In genomic region chr2:231110551-231110950, GRCh38 we compare ENCODE assay signal across 13 cellular contexts. TPM values are rescaled to one million over a fixed set of nuclear protein-coding genes. Genes with fewer than 3 reads are reported as not detected.
A peak's percentile ranks its signal among the peaks of the same experiment; 100 is the strongest.
DNase-seq lines count a peak whose midpoint lies in the region; ATAC-seq, FAIRE-seq and TF ChIP-seq lines count a peak whose summit lies in the region.
"Had no signal": no experiment of that assay in that cellular context is flagged by ENCODE, and none has a peak within 500 bp of the region (broad histone marks: within the 10 kb centered on the region; RNA-seq: fewer than 3 reads in every experiment).

No MANE protein-coding gene starts in this region.

- H3K27me3 ChIP-seq in astrocyte (ENCODE audit: insufficient read depth, low read length): no peaks in the 10 kb centered on the region
- H3K27me3 ChIP-seq in left ventricle myocardium inferior (ENCODE audit: low read depth): no peaks in the 10 kb centered on the region
- H3K27me3 ChIP-seq in Karpas-422 (ENCODE audit: low read length): no peaks in the 10 kb centered on the region

- H3K4me3 ChIP-seq in HFF-Myc (replicated peaks; ENCODE audit: low read depth, low read length) (no peak overlapping the region), astrocyte (ENCODE audit: insufficient read depth, low read depth, low read length) (no peak overlapping the region), left ventricle myocardium inferior (no peak overlapping the region), Karpas-422 (ENCODE audit: low read length) (no peak overlapping the region)

- no peak overlapping the region for H3K27ac Mint-ChIP-seq in astrocyte (ENCODE audit: unreplicated experiment)
- H3K27ac Mint-ChIP-seq in stimulated activated memory B cell treated with anti-CD40 and anti-IgM and Interleukin-4, amounts not matched to agents 10 μg/mL and 1 μg/mL and 100 μg/mL, for 72 hours: peak overlapping the region; percentile 19
- H3K27ac Mint-ChIP-seq: memory B cell; stimulated activated naive CD8-positive, alpha-beta T cell treated with anti-CD3 and anti-CD28 coated beads, Interleukin-15, amount 100 ng/mL, for 72 hours had no signal

- intact Hi-C loops in left ventricle myocardium inferior (cut with micrococcal nuclease): no loop called here

- H3K27me3 Mint-ChIP-seq in astrocyte (ENCODE audit: low read depth, unreplicated experiment): no peaks in the 10 kb centered on the region
- H3K27me3 Mint-ChIP-seq in stimulated activated memory B cell treated with anti-CD40 and anti-IgM and Interleukin-4, amounts not matched to agents 10 μg/mL and 1 μg/mL and 100 μg/mL, for 72 hours: no peaks in the 10 kb centered on the region
- H3K27me3 Mint-ChIP-seq: memory B cell; stimulated activated naive CD8-positive, alpha-beta T cell treated with anti-CD3 and anti-CD28 coated beads, Interleukin-15, amount 100 ng/mL, for 72 hours had no signal

- peaks cover 15% of the 10 kb centered on the region for H3K4me1 ChIP-seq in astrocyte (ENCODE audit: insufficient read depth, low read length)
- peaks cover 32% of the 10 kb centered on the region for H3K4me1 ChIP-seq in left ventricle myocardium inferior
- H3K4me1 ChIP-seq in Karpas-422 (ENCODE audit: low read length): peaks cover 17% of the 10 kb centered on the region

- H3K36me3 ChIP-seq in astrocyte (ENCODE audit: insufficient read depth, low read length): peaks cover 16% of the 10 kb centered on the region
- H3K36me3 ChIP-seq in left ventricle myocardium inferior: peaks cover 14% of the 10 kb centered on the region
- peaks cover 21% of the 10 kb centered on the region for H3K36me3 ChIP-seq in Karpas-422 (ENCODE audit: insufficient read depth, low read length)

- DNase-seq in HFF-Myc (ENCODE audit: extremely low read depth, low read depth) (peak; percentile 61), astrocyte (ENCODE audit: low read depth) (peak; percentile 43), left ventricle myocardium inferior (no peak), hypothalamus (lab: John Stamatoyannopoulos, UW) (no peak), Karpas-422 (no peak), DMS114 treated with DMSO at 0.1 percent for 48 hours (lab: John Stamatoyannopoulos, UW; ENCODE audit: unreplicated experiment) (no peak)
- DNase-seq: activated CD4-positive, CD25-positive, alpha-beta regulatory T cell treated with anti-CD3 and anti-CD28 coated beads, Interleukin-2, amount 50 U/mL, for 72 hours; activated effector memory CD4-positive, alpha-beta T cell treated with Interleukin-2 at 50 U/mL for 16 hours; GDM1; NCI-H187; stimulated activated naive CD8-positive, alpha-beta T cell treated with anti-CD3 and anti-CD28 coated beads, Interleukin-15, amount 100 ng/mL, for 72 hours had no signal

- H3K27ac ChIP-seq in astrocyte (ENCODE audit: low read depth, low read length) (no peak overlapping the region), left ventricle myocardium inferior (replicated peaks) (peak overlapping the region; percentile 0), Karpas-422 (ENCODE audit: low read length) (no peak overlapping the region)

- FAIRE-seq in astrocyte (lab: Jason Lieb, UNC): no peak

- H3K36me3 Mint-ChIP-seq in astrocyte (ENCODE audit: low read depth, unreplicated experiment): peaks cover 9% of the 10 kb centered on the region
- peaks cover 48% of the 10 kb centered on the region for H3K36me3 Mint-ChIP-seq in stimulated activated memory B cell treated with anti-CD40 and anti-IgM and Interleukin-4, amounts not matched to agents 10 μg/mL and 1 μg/mL and 100 μg/mL, for 72 hours

- H3K9ac ChIP-seq in astrocyte (ENCODE audit: low read length): no peak overlapping the region
- no peak overlapping the region for H3K9ac ChIP-seq in Karpas-422 (ENCODE audit: low read length)

- H2AFZ ChIP-seq in astrocyte (ENCODE audit: low read depth, low read length): no peak overlapping the region
- H2AFZ ChIP-seq in Karpas-422 (ENCODE audit: low read length): no peak overlapping the region

- H3K9me2 ChIP-seq in Karpas-422 (replicated peaks; ENCODE audit: insufficient read depth, low read length): no peaks in the 10 kb centered on the region

- H3K9me3 ChIP-seq in astrocyte (ENCODE audit: insufficient read depth, low read depth, low read length) (no peaks in the 10 kb centered on the region), left ventricle myocardium inferior (replicated peaks) (no peaks in the 10 kb centered on the region), Karpas-422 (ENCODE audit: low read length) (no peaks in the 10 kb centered on the region)

- H4K20me1 ChIP-seq in astrocyte (ENCODE audit: insufficient read depth, low read length) (peaks cover 4% of the 10 kb centered on the region), Karpas-422 (ENCODE audit: insufficient read depth, low read depth, low read length) (no peaks in the 10 kb centered on the region)

- H3K4me1 Mint-ChIP-seq in astrocyte (ENCODE audit: low read depth, unreplicated experiment): peaks cover 30% of the 10 kb centered on the region
- H3K4me1 Mint-ChIP-seq in stimulated activated memory B cell treated with anti-CD40 and anti-IgM and Interleukin-4, amounts not matched to agents 10 μg/mL and 1 μg/mL and 100 μg/mL, for 72 hours: peaks cover 9% of the 10 kb centered on the region
- H3K4me1 Mint-ChIP-seq: memory B cell; stimulated activated naive CD8-positive, alpha-beta T cell treated with anti-CD3 and anti-CD28 coated beads, Interleukin-15, amount 100 ng/mL, for 72 hours had no signal

- no peak overlapping the region for H3K4me2 ChIP-seq in astrocyte (ENCODE audit: low read length)
- no peak overlapping the region for H3K4me2 ChIP-seq in Karpas-422 (ENCODE audit: low read depth, low read length, poor library complexity, severe bottlenecking)

- H3K4me3 Mint-ChIP-seq in astrocyte (ENCODE audit: unreplicated experiment): no peak overlapping the region
- no peak overlapping the region for H3K4me3 Mint-ChIP-seq in stimulated activated memory B cell treated with anti-CD40 and anti-IgM and Interleukin-4, amounts not matched to agents 10 μg/mL and 1 μg/mL and 100 μg/mL, for 72 hours
- H3K4me3 Mint-ChIP-seq: memory B cell; stimulated activated naive CD8-positive, alpha-beta T cell treated with anti-CD3 and anti-CD28 coated beads, Interleukin-15, amount 100 ng/mL, for 72 hours had no signal

- no peaks in the 10 kb centered on the region for H3K9me3 Mint-ChIP-seq in astrocyte (ENCODE audit: unreplicated experiment)
- no peaks in the 10 kb centered on the region for H3K9me3 Mint-ChIP-seq in stimulated activated memory B cell treated with anti-CD40 and anti-IgM and Interleukin-4, amounts not matched to agents 10 μg/mL and 1 μg/mL and 100 μg/mL, for 72 hours
- H3K9me3 Mint-ChIP-seq: memory B cell; stimulated activated naive CD8-positive, alpha-beta T cell treated with anti-CD3 and anti-CD28 coated beads, Interleukin-15, amount 100 ng/mL, for 72 hours had no signal

- H3K79me2 ChIP-seq in astrocyte (ENCODE audit: insufficient read depth, low read length): peaks cover 2% of the 10 kb centered on the region
- H3K79me2 ChIP-seq in Karpas-422 (ENCODE audit: low read length): peaks cover 34% of the 10 kb centered on the region

- TF ChIP-seq CTCF in HFF-Myc (IDR thresholded peaks at IDR 0.05; ENCODE audit: low read depth, low read length, missing control alignments) (peak; percentile 22), astrocyte (IDR thresholded peaks at IDR 0.05; ENCODE audit: insufficient read depth, low read depth, low read length) (peak; percentile 9), left ventricle myocardium inferior (IDR thresholded peaks at IDR 0.05; ENCODE audit: borderline replicate concordance) (peak; percentile 51)

- no peak for ATAC-seq in stimulated activated memory B cell treated with anti-CD40 and anti-IgM and Interleukin-4, amounts not matched to agents 10 μg/mL and 1 μg/mL and 100 μg/mL, for 72 hours
- ATAC-seq: stimulated activated naive CD8-positive, alpha-beta T cell treated with anti-CD3 and anti-CD28 coated beads, Interleukin-15, amount 100 ng/mL, for 72 hours had no signal

RNA-seq across cellular contexts. Expression of gene HTR2B, which starts 14.3 kb away (rescaled TPM):
- total RNA-seq in astrocyte (0.27 TPM in 1 of 2 replicates, not detected in the other), left ventricle myocardium inferior (1.5 TPM)
- total RNA-seq in Karpas-422 (2014; rRNA removed; shearing (Covaris generic); ENCODE audit: low replicate concordance): not detected in 2 replicates

RNA-seq across cellular contexts. Expression of gene PSMD1, which starts 53.9 kb away (rescaled TPM):
- total RNA-seq in astrocyte: 149 and 151 TPM in 2 replicates
- total RNA-seq in left ventricle myocardium inferior: 90.5 TPM
- 50.0 and 92.1 TPM in 2 replicates for total RNA-seq in Karpas-422 (2014; rRNA removed; shearing (Covaris generic); ENCODE audit: low replicate concordance)

Comparison
In these comparisons a context has a peak if more than half of its experiments do, and no peak if none do; other contexts are left out.
1. DNase-seq: peak in HFF-Myc (single experiment) and astrocyte (single experiment); none in left ventricle myocardium inferior (single experiment), hypothalamus (0 of 51), Karpas-422 (single experiment) and DMS114 treated with DMSO at 0.1 percent for 48 hours (single experiment).
2. Peak in every context shown above with its lines, with median percentiles within 50 percentile points of each other: CTCF ChIP-seq.